In the genomic region with DNA sequence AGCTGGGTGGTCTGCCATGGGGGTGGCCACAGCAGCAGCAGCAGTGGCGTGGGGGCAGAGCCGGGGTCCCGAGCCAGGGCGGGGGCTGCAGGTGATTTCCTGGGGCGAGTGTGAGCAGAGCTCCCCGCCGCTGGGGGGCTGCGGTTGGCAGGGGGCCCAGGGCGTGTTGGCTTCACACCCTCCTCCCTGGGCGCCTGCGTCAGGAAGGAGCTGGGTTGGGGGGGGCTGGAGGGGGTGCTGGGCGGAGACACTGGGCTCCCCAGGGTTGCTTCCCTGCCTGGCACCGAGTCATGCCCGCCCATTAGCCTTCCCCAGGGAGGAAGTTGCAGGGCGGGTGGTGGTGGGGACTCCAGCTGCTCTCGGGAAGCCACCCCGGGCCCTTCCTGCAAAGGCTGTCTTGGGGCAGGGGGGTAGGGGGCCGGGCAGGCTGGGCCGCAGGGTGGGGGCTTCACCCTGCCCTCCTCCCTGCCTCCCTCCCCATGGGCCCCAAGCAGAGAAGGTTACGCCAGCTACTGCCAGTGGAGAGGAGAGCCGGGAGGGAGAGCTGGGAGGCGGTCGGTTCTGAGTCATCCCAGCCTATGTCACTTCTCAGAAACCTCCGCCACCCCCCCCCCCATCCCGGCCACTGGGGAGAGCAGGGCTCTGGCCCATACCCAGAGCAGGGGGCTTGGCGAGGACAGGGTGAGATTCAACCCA, we compare ENCODE assay signal across 1 cellular context.
A peak's percentile ranks its signal among the peaks of the same experiment; 100 is the strongest.
TF ChIP-seq lines count a peak whose summit lies in the region.

No MANE protein-coding gene starts in this region.

TF ChIP-seq in HepG2, 621 proteins besides CTCF, POLR2A, EP300 and RAD21 (continued from another document and continues in another):
- TF ChIP-seq SAP130 (CRISPR knock-in tag; IDR thresholded peaks at IDR 0.05; ENCODE audit: low read depth) = 0 out of 2 replicates have a peak, but pooled peaks have one; percentile 48
- no peak for TF ChIP-seq EEA1 (CRISPR knock-in tag; IDR thresholded peaks at IDR 0.05; ENCODE audit: borderline replicate concordance)
- no peak for TF ChIP-seq ZNF451 (CRISPR knock-in tag; IDR thresholded peaks at IDR 0.05)
- no peak for TF ChIP-seq STAT5B (CRISPR knock-in tag; IDR thresholded peaks at IDR 0.05)
- no peak for TF ChIP-seq SOX6 (IDR thresholded peaks at IDR 0.05)
- no peak for TF ChIP-seq SOX6 (CRISPR knock-in tag; IDR thresholded peaks at IDR 0.05)
- no peak for TF ChIP-seq ZNF652 (CRISPR knock-in tag; IDR thresholded peaks at IDR 0.05; ENCODE audit: borderline replicate concordance, low read depth)
- no peak for TF ChIP-seq DR1 (CRISPR knock-in tag; IDR thresholded peaks at IDR 0.05)
- TF ChIP-seq NR2F6 (IDR thresholded peaks at IDR 0.05) = no peak
- no peak for TF ChIP-seq NR2F6 (CRISPR knock-in tag; IDR thresholded peaks at IDR 0.05)
- 0 out of 2 replicates have a peak, but pooled peaks have one; percentile 56 for TF ChIP-seq SALL2 (CRISPR knock-in tag; IDR thresholded peaks at IDR 0.05)
- TF ChIP-seq CEBPG (CRISPR knock-in tag; IDR thresholded peaks at IDR 0.05) = no peak
- TF ChIP-seq ZNF781 (CRISPR knock-in tag; IDR thresholded peaks at IDR 0.05; ENCODE audit: borderline replicate concordance, not compliant biosample characterization) = no peak
- TF ChIP-seq SP2 (CRISPR knock-in tag; IDR thresholded peaks at IDR 0.05) = no peak
- TF ChIP-seq ZBTB49 (CRISPR knock-in tag; IDR thresholded peaks at IDR 0.05; ENCODE audit: borderline replicate concordance) = no peak
- no peak for TF ChIP-seq ZNF800 (CRISPR knock-in tag; IDR thresholded peaks at IDR 0.05)
- no peak for TF ChIP-seq ZSCAN20 (CRISPR knock-in tag; IDR thresholded peaks at IDR 0.05; ENCODE audit: borderline replicate concordance)
- TF ChIP-seq SNAPC2 (CRISPR knock-in tag; IDR thresholded peaks at IDR 0.05) = no peak
- TF ChIP-seq ZNF160 (CRISPR knock-in tag; IDR thresholded peaks at IDR 0.05) = no peak
- no peak for TF ChIP-seq ZKSCAN1 (IDR thresholded peaks at IDR 0.05; ENCODE audit: low read length)
- TF ChIP-seq ZNF256 (CRISPR knock-in tag; conservative IDR thresholded peaks at IDR 0.05) = no peak
- no peak for TF ChIP-seq PREB (CRISPR knock-in tag; IDR thresholded peaks at IDR 0.05)
- TF ChIP-seq ZNF317 (CRISPR knock-in tag; IDR thresholded peaks at IDR 0.05) = no peak
- no peak for TF ChIP-seq ZNF274 (CRISPR knock-in tag; IDR thresholded peaks at IDR 0.05)
- no peak for TF ChIP-seq ZSCAN21 (CRISPR knock-in tag; IDR thresholded peaks at IDR 0.05; ENCODE audit: borderline replicate concordance)
- TF ChIP-seq ZNF512 (CRISPR knock-in tag; IDR thresholded peaks at IDR 0.05) = no peak
- no peak for TF ChIP-seq HNRNPL (IDR thresholded peaks at IDR 0.05; ENCODE audit: low read depth, low read length)
- TF ChIP-seq ZSCAN25 (CRISPR knock-in tag; IDR thresholded peaks at IDR 0.05) = peak; percentile 51; the same call in 1 of the 2 replicates
- no peak for TF ChIP-seq NFYB (CRISPR knock-in tag; IDR thresholded peaks at IDR 0.05)
- TF ChIP-seq TRIM24 (CRISPR knock-in tag; IDR thresholded peaks at IDR 0.05) = no peak
- peak; percentile 55; the same call in 1 of the 2 replicates for TF ChIP-seq KDM2A (CRISPR knock-in tag; IDR thresholded peaks at IDR 0.05; ENCODE audit: borderline replicate concordance, low read depth)
- no peak for TF ChIP-seq ZNF761 (CRISPR knock-in tag; conservative IDR thresholded peaks at IDR 0.05)
- no peak for TF ChIP-seq SNAPC4 (CRISPR knock-in tag; IDR thresholded peaks at IDR 0.05)
- TF ChIP-seq SMC3 (IDR thresholded peaks at IDR 0.05; ENCODE audit: low read length) = no peak
- 0 out of 2 replicates have a peak, but pooled peaks have one; percentile 41 for TF ChIP-seq ZNF550 (CRISPR knock-in tag; IDR thresholded peaks at IDR 0.05; ENCODE audit: borderline replicate concordance)
- no peak for TF ChIP-seq EHMT2 (IDR thresholded peaks at IDR 0.05; ENCODE audit: borderline replicate concordance, low read depth, low read length)
- 0 out of 2 replicates have a peak, but pooled peaks have one; percentile 45 for TF ChIP-seq ZC3H13 (CRISPR knock-in tag; IDR thresholded peaks at IDR 0.05)
- no peak for TF ChIP-seq PRDM15 (CRISPR knock-in tag; IDR thresholded peaks at IDR 0.05)
- no peak for TF ChIP-seq ZZZ3 (CRISPR knock-in tag; IDR thresholded peaks at IDR 0.05; ENCODE audit: borderline replicate concordance)
- no peak for TF ChIP-seq ZNF225 (CRISPR knock-in tag; IDR thresholded peaks at IDR 0.05)
- no peak for TF ChIP-seq ZSCAN31 (CRISPR knock-in tag; IDR thresholded peaks at IDR 0.05; ENCODE audit: low read depth)
- no peak for TF ChIP-seq HOXA7 (CRISPR knock-in tag; IDR thresholded peaks at IDR 0.05)
- no peak for TF ChIP-seq GPN1 (CRISPR knock-in tag; IDR thresholded peaks at IDR 0.05; ENCODE audit: borderline replicate concordance)
- TF ChIP-seq U2AF1 (optimal IDR thresholded peaks at IDR 0.05; ENCODE audit: low read depth, low read length) = peak; percentile 5
- TF ChIP-seq ZNF446 (CRISPR knock-in tag; IDR thresholded peaks at IDR 0.05) = no peak
- TF ChIP-seq, protein P1, sequence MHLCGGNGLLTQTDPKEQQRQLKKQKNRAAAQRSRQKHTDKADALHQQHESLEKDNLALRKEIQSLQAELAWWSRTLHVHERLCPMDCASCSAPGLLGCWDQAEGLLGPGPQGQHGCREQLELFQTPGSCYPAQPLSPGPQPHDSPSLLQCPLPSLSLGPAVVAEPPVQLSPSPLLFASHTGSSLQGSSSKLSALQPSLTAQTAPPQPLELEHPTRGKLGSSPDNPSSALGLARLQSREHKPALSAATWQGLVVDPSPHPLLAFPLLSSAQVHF (CRISPR knock-in tag; IDR thresholded peaks at IDR 0.05) = no peak
- TF ChIP-seq ZNF639 (CRISPR knock-in tag; conservative IDR thresholded peaks at IDR 0.05) = no peak
